8 cellular contexts compared by ENCODE assay signal in genomic region chr17:64985579-64985904, GRCh38.
A peak's percentile ranks its signal among the peaks of the same experiment; 100 is the strongest.
DNase-seq lines count a peak whose midpoint lies in the region; ATAC-seq and TF ChIP-seq lines count a peak whose summit lies in the region.
"Not testable (repeated sequence)": the region's sequence is repeated elsewhere in the genome, so short reads cannot be mapped to it uniquely, and the experiment has no call there.

No MANE protein-coding gene starts in this region.

- peak overlapping the region; percentile 82 for H3K27ac ChIP-seq in CD8-positive, alpha-beta T cell (ENCODE audit: low read depth, low read length)
- H3K27ac ChIP-seq in esophagus muscularis mucosa (replicated peaks in 1 of 4) (peak overlapping the region in 3 of 4 donors; percentile 62 to 76 (median 68)), sigmoid colon (peak overlapping the region; percentile 41 to 80 (median 72)), transverse colon (peak overlapping the region; percentile 80 to 86 (median 82))
- not testable (repeated sequence) for H3K27ac ChIP-seq in mesenchymal stem cell (ENCODE audit: low read length, poor library complexity, severe bottlenecking)

- DNase-seq in CD8-positive, alpha-beta T cell; activated CD4-positive, alpha-beta T cell treated with anti-CD3 and anti-CD28 coated beads for 36 hours; activated naive CD8-positive, alpha-beta T cell treated with anti-CD3 and anti-CD28 coated beads, Interleukin-2, amount 10 ng/mL, durations not matched to agents 7 days and 5 days; esophagus muscularis mucosa (ENCODE audit: extremely low spot score); sigmoid colon; transverse colon: not testable (repeated sequence)
- DNase-seq in M059J (ENCODE audit: low read depth) = peak; percentile 47
- peak; percentile 41 for DNase-seq in mesenchymal stem cell

- intact Hi-C loops in CD8-positive, alpha-beta T cell (cut with DNase I, micrococcal nuclease) = loop anchor here in 1 of 2 experiments (1.0 kb wide), 1 partner anchor 9 kb away; no protein-coding TSS in a partner anchor
- intact Hi-C loops in activated CD4-positive, alpha-beta T cell treated with anti-CD3 and anti-CD28 coated beads for 36 hours (cut with DNase I, micrococcal nuclease) = loop anchor here (1.0 to 2.0 kb wide), 6 partner anchors 10 to 115 kb away; partner anchors contain the start of gene GNA13 (in 2 of the 2)
- intact Hi-C loops in esophagus muscularis mucosa (cut with DNase I); sigmoid colon (cut with DNase I): not testable (repeated sequence)
- intact Hi-C loops in transverse colon (cut with DNase I; ENCODE audit: low total_unique reads) = loop anchor here (10.0 kb wide), 1 partner anchor 119 kb away; no protein-coding TSS in a partner anchor

- not testable (repeated sequence) for ATAC-seq in CD8-positive, alpha-beta T cell; activated CD4-positive, alpha-beta T cell treated with anti-CD3 and anti-CD28 coated beads for 36 hours; activated naive CD8-positive, alpha-beta T cell treated with anti-CD3 and anti-CD28 coated beads, Interleukin-2, amount 10 ng/mL, durations not matched to agents 7 days and 5 days (ENCODE audit: low read depth)

- not testable (repeated sequence) for TF ChIP-seq POLR2A in esophagus muscularis mucosa (IDR thresholded peaks at IDR 0.05; ENCODE audit: low read depth); sigmoid colon (IDR thresholded peaks at IDR 0.05); transverse colon (IDR thresholded peaks at IDR 0.05)

- H3K36me3 Mint-ChIP-seq in CD8-positive, alpha-beta T cell; activated CD4-positive, alpha-beta T cell treated with anti-CD3 and anti-CD28 coated beads for 36 hours (ENCODE audit: low read depth); activated naive CD8-positive, alpha-beta T cell treated with anti-CD3 and anti-CD28 coated beads, Interleukin-2, amount 10 ng/mL, durations not matched to agents 7 days and 5 days: not testable (repeated sequence)

- peak overlapping the region; percentile 49 for H2BK120ac ChIP-seq in mesenchymal stem cell (ENCODE audit: low read depth, low read length)

- H3K14ac ChIP-seq in mesenchymal stem cell (ENCODE audit: low read length in 2 of 2) = not testable (repeated sequence)

- not testable (repeated sequence) for TF ChIP-seq EP300 in esophagus muscularis mucosa (IDR thresholded peaks at IDR 0.05); sigmoid colon (IDR thresholded peaks at IDR 0.05); transverse colon (IDR thresholded peaks at IDR 0.05; ENCODE audit: low read depth)

- H4K91ac ChIP-seq in mesenchymal stem cell (ENCODE audit: low read length) = not testable (repeated sequence)

- peak overlapping the region; percentile 33 for H3K9ac ChIP-seq in mesenchymal stem cell (ENCODE audit: low read length)

- 63% methylated on average over 3 of the region's 3 CpGs for WGBS in esophagus muscularis mucosa
- WGBS in mesenchymal stem cell = 66% methylated on average over 3 of the region's 3 CpGs
- WGBS in sigmoid colon, 2 donors = 34 to 61% methylated on average over 3 of the region's 3 CpGs
- WGBS in transverse colon (ENCODE audit: low coverage in 1 of 2), 2 donors = 58 to 62% methylated on average over 3 of the region's 3 CpGs

- not testable (repeated sequence) for H3K79me1 ChIP-seq in mesenchymal stem cell (replicated peaks; ENCODE audit: low read length, poor library complexity, severe bottlenecking)

- not testable (repeated sequence) for H3K4me2 ChIP-seq in mesenchymal stem cell (ENCODE audit: low read length, poor library complexity, severe bottlenecking)

- H2AK5ac ChIP-seq in mesenchymal stem cell (ENCODE audit: low read length, severe bottlenecking) = not testable (repeated sequence)

- H4K8ac ChIP-seq in mesenchymal stem cell (ENCODE audit: low read length) = peak overlapping the region; percentile 60

- CTCF ChIA-PET in CD8-positive, alpha-beta T cell (lab: Charles Lee) = interaction anchor here (1.2 to 2.2 kb wide), 4 partner anchors 10 to 115 kb away, joined by 3 to 8 read pairs (median 5); no protein-coding TSS in a partner anchor
- CTCF ChIA-PET in activated CD4-positive, alpha-beta T cell treated with anti-CD3 and anti-CD28 coated beads for 36 hours (lab: Charles Lee) = interaction anchor here (0.9 to 2.5 kb wide), 8 partner anchors 10 to 116 kb away, joined by 3 to 10 read pairs (median 5); no protein-coding TSS in a partner anchor

- peaks cover 35% of the 10 kb centered on the region for H3K4me1 Mint-ChIP-seq in CD8-positive, alpha-beta T cell (ENCODE audit: low read depth)
- H3K4me1 Mint-ChIP-seq in activated CD4-positive, alpha-beta T cell treated with anti-CD3 and anti-CD28 coated beads for 36 hours = peaks cover 49% of the 10 kb centered on the region
- peaks cover 25% of the 10 kb centered on the region for H3K4me1 Mint-ChIP-seq in activated naive CD8-positive, alpha-beta T cell treated with anti-CD3 and anti-CD28 coated beads, Interleukin-2, amount 10 ng/mL, durations not matched to agents 7 days and 5 days

- not testable (repeated sequence) for H2BK5ac ChIP-seq in mesenchymal stem cell (ENCODE audit: low read depth, low read length, poor library complexity, severe bottlenecking)

- peak overlapping the region; percentile 99 for H3K27ac Mint-ChIP-seq in CD8-positive, alpha-beta T cell
- peak overlapping the region; percentile 99 for H3K27ac Mint-ChIP-seq in activated CD4-positive, alpha-beta T cell treated with anti-CD3 and anti-CD28 coated beads for 36 hours
- H3K27ac Mint-ChIP-seq in activated naive CD8-positive, alpha-beta T cell treated with anti-CD3 and anti-CD28 coated beads, Interleukin-2, amount 10 ng/mL, durations not matched to agents 7 days and 5 days = peak overlapping the region; percentile 97

- peak overlapping the region; percentile 42 for H3K4me3 ChIP-seq in CD8-positive, alpha-beta T cell (ENCODE audit: low read depth, low read length)
- H3K4me3 ChIP-seq in esophagus muscularis mucosa; mesenchymal stem cell (ENCODE audit: insufficient read depth in 1 of 2, low read depth in 1 of 2, low read length in 2 of 2); sigmoid colon; transverse colon: not testable (repeated sequence)

- H3K23ac ChIP-seq in mesenchymal stem cell (ENCODE audit: low read length in 2 of 2) = not testable (repeated sequence)

- not testable (repeated sequence) for H3K9me3 ChIP-seq in CD8-positive, alpha-beta T cell (ENCODE audit: low read length); esophagus muscularis mucosa; mesenchymal stem cell (ENCODE audit: control insufficient read depth, low read length); sigmoid colon; transverse colon

- POLR2A ChIA-PET in CD8-positive, alpha-beta T cell (lab: Charles Lee) = interaction anchor here (0.7 to 3.4 kb wide), 14 partner anchors 10 to 76 kb away, joined by 3 to 43 read pairs (median 4); no protein-coding TSS in a partner anchor
- POLR2A ChIA-PET in activated CD4-positive, alpha-beta T cell treated with anti-CD3 and anti-CD28 coated beads for 36 hours (lab: Charles Lee) = interaction anchor here (0.6 to 2.5 kb wide), 10 partner anchors 11 to 671 kb away, joined by 3 to 24 read pairs (median 4); partner anchors contain the start of gene GNA13
- POLR2A ChIA-PET in activated naive CD8-positive, alpha-beta T cell treated with anti-CD3 and anti-CD28 coated beads, Interleukin-2, amount 10 ng/mL, durations not matched to agents 7 days and 5 days (lab: Charles Lee) = interaction anchor here (0.6 to 4.2 kb wide), 21 partner anchors 8 to 1260 kb away, joined by 3 to 88 read pairs (median 4); partner anchors contain the start of gene GNA13

- H3K4me1 ChIP-seq in CD8-positive, alpha-beta T cell (ENCODE audit: insufficient read depth, low read length) = peaks cover 34% of the 10 kb centered on the region
- peaks cover 13 to 42% (median 26%) of the 10 kb centered on the region in 4 donors for H3K4me1 ChIP-seq in esophagus muscularis mucosa
- not testable (repeated sequence) for H3K4me1 ChIP-seq in mesenchymal stem cell (ENCODE audit: control insufficient read depth, insufficient read depth, low read depth, low read length)
- H3K4me1 ChIP-seq in sigmoid colon = peaks cover 0 to 42% (median 38%) of the 10 kb centered on the region in 4 donors
- peaks cover 0 to 26% (median 2%) of the 10 kb centered on the region in 4 donors for H3K4me1 ChIP-seq in transverse colon

- not testable (repeated sequence) for H3K9me3 Mint-ChIP-seq in CD8-positive, alpha-beta T cell; activated CD4-positive, alpha-beta T cell treated with anti-CD3 and anti-CD28 coated beads for 36 hours (ENCODE audit: low read depth); activated naive CD8-positive, alpha-beta T cell treated with anti-CD3 and anti-CD28 coated beads, Interleukin-2, amount 10 ng/mL, durations not matched to agents 7 days and 5 days

- H3K27me3 ChIP-seq in CD8-positive, alpha-beta T cell (ENCODE audit: insufficient read depth, low read length); esophagus muscularis mucosa; mesenchymal stem cell (ENCODE audit: control insufficient read depth in 1 of 2, insufficient read depth in 1 of 2, low read length in 2 of 2); sigmoid colon; transverse colon: not testable (repeated sequence)

- H3K36me3 ChIP-seq in CD8-positive, alpha-beta T cell (ENCODE audit: insufficient read depth, low read length); esophagus muscularis mucosa; mesenchymal stem cell (ENCODE audit: control insufficient read depth in 1 of 2, insufficient read depth in 2 of 2, low read depth in 1 of 2, low read length in 2 of 2); sigmoid colon; transverse colon: not testable (repeated sequence)

- peak overlapping the region in 1 of 2 experiments; percentile 37 for H3K4ac ChIP-seq in mesenchymal stem cell (ENCODE audit: low read depth in 1 of 2, low read length in 2 of 2)

- H2BK15ac ChIP-seq in mesenchymal stem cell (ENCODE audit: low read depth, poor library complexity, severe bottlenecking) = not testable (repeated sequence)

- TF ChIP-seq CTCF in CD8-positive, alpha-beta T cell (IDR thresholded peaks at IDR 0.05); esophagus muscularis mucosa (IDR thresholded peaks at IDR 0.05); sigmoid colon (IDR thresholded peaks at IDR 0.05); transverse colon (IDR thresholded peaks at IDR 0.05): not testable (repeated sequence)

- not testable (repeated sequence) for H2AFZ ChIP-seq in mesenchymal stem cell (ENCODE audit: low read depth, low read length)

- not testable (repeated sequence) for H3K18ac ChIP-seq in mesenchymal stem cell (ENCODE audit: low read depth in 1 of 2, low read length in 2 of 2)

- H3K4me3 Mint-ChIP-seq in CD8-positive, alpha-beta T cell = peak overlapping the region; percentile 76
- peak overlapping the region; percentile 72 for H3K4me3 Mint-ChIP-seq in activated CD4-positive, alpha-beta T cell treated with anti-CD3 and anti-CD28 coated beads for 36 hours
- peak overlapping the region; percentile 86 for H3K4me3 Mint-ChIP-seq in activated naive CD8-positive, alpha-beta T cell treated with anti-CD3 and anti-CD28 coated beads, Interleukin-2, amount 10 ng/mL, durations not matched to agents 7 days and 5 days

- H2BK12ac ChIP-seq in mesenchymal stem cell (ENCODE audit: low read length in 2 of 2) = not testable (repeated sequence)

- not testable (repeated sequence) for H3K27me3 Mint-ChIP-seq in CD8-positive, alpha-beta T cell (ENCODE audit: low read depth); activated CD4-positive, alpha-beta T cell treated with anti-CD3 and anti-CD28 coated beads for 36 hours; activated naive CD8-positive, alpha-beta T cell treated with anti-CD3 and anti-CD28 coated beads, Interleukin-2, amount 10 ng/mL, durations not matched to agents 7 days and 5 days

- in situ Hi-C loops in transverse colon (cut with MboI; ENCODE audit: low pct_ligation_motif_present in 1 of 4, low pct_unique_long_range_greater_than_20kb in 1 of 4, low sequenced_read_pairs in 3 of 4) = not testable (repeated sequence)
